ENCODE assay signal across 17 cellular contexts in genomic region chr2:159736048-159736447, GRCh38. TPM values are rescaled to one million over a fixed set of nuclear protein-coding genes. Genes with fewer than 3 reads are reported as not detected.
DNase-seq lines count a peak whose midpoint lies in the region; ATAC-seq, FAIRE-seq and TF ChIP-seq lines count a peak whose summit lies in the region.
"Had no signal": no experiment of that assay in that cellular context is flagged by ENCODE, and none has a peak within 500 bp of the region (broad histone marks: within the 10 kb centered on the region; RNA-seq: fewer than 3 reads in every experiment).

No MANE protein-coding gene starts in this region.

- no peaks in the 10 kb centered on the region for H3F3A ChIP-seq in PC-3 (ENCODE audit: low read length, unreplicated experiment)

- TF ChIP-seq CTCF in HepG2 (CRISPR knock-in tag; IDR thresholded peaks at IDR 0.05) (no peak), right lobe of liver (IDR thresholded peaks at IDR 0.05) (no peak), PC-3 (conservative IDR thresholded peaks at IDR 0.05; ENCODE audit: low read depth, low read length) (no peak), choroid plexus epithelial cell (conservative IDR thresholded peaks at IDR 0.05; ENCODE audit: low read depth, low read length) (no peak), psoas muscle (IDR thresholded peaks at IDR 0.05) (no peak)

- peaks cover 40 to 80% of the 10 kb centered on the region in 2 experiments for H3K36me3 ChIP-seq in HepG2 (replicated peaks in 1 of 2; ENCODE audit: control insufficient read depth in 1 of 2, insufficient read depth in 2 of 2, low read length in 2 of 2)
- H3K36me3 ChIP-seq in right lobe of liver = peaks cover 2 to 32% (median 13%) of the 10 kb centered on the region in 4 donors
- H3K36me3 ChIP-seq in PC-3 (ENCODE audit: low read depth, low read length) = peaks cover 58% of the 10 kb centered on the region
- H3K36me3 ChIP-seq in psoas muscle (ENCODE audit: insufficient read depth in 1 of 2, low read depth in 1 of 2) = peaks cover 0 to 88% of the 10 kb centered on the region in 2 donors

- peak; percentile 28 for FAIRE-seq in HepG2 (lab: Jason Lieb, UNC)

- TF ChIP-seq EP300 in HepG2 (IDR thresholded peaks at IDR 0.05; ENCODE audit: low read depth in 2 of 2, low read length in 2 of 2) = no peak
- no peak for TF ChIP-seq EP300 in HepG2 (CRISPR knock-in tag; IDR thresholded peaks at IDR 0.05; ENCODE audit: borderline replicate concordance)

- H3K4me1 ChIP-seq in HepG2 (ENCODE audit: insufficient read depth, low read length) (no peaks in the 10 kb centered on the region), right lobe of liver (no peaks in the 10 kb centered on the region), PC-3 (ENCODE audit: insufficient read depth, low read length) (no peaks in the 10 kb centered on the region; the same call in 1 of the 2 replicates), psoas muscle (peaks cover 20% of the 10 kb centered on the region)
- H3K4me1 ChIP-seq: BE2C had no signal

- no peaks in the 10 kb centered on the region for H3K9me2 ChIP-seq in PC-3 (replicated peaks; ENCODE audit: low read length)

- TF ChIP-seq POLR2A in HepG2 (IDR thresholded peaks at IDR 0.05; ENCODE audit: insufficient read depth in 1 of 2, low read depth in 2 of 2, low read length in 2 of 2) = no peak
- TF ChIP-seq POLR2A in right lobe of liver (IDR thresholded peaks at IDR 0.05) = no peak

- H3K27ac ChIP-seq in HepG2 (ENCODE audit: extremely low read length, insufficient read depth, low read length) = no peak overlapping the region
- no peak overlapping the region for H3K27ac ChIP-seq in right lobe of liver
- H3K27ac ChIP-seq in PC-3 (ENCODE audit: low read length) = no peak overlapping the region
- peak overlapping the region; percentile 24 for H3K27ac ChIP-seq in psoas muscle

- TF ChIP-seq RAD21 in HepG2 (CRISPR knock-in tag; IDR thresholded peaks at IDR 0.05) = no peak

- H3K79me2 ChIP-seq in HepG2 (ENCODE audit: insufficient read depth, low read length) (peaks cover 78% of the 10 kb centered on the region), PC-3 (ENCODE audit: low read length) (peaks cover 89% of the 10 kb centered on the region)

- H3K9ac ChIP-seq in HepG2 (ENCODE audit: insufficient read depth, low read depth, low read length) (no peak overlapping the region), PC-3 (ENCODE audit: low read length) (no peak overlapping the region)

- H3K4me3 ChIP-seq in HepG2 (replicated peaks in 1 of 3; ENCODE audit: insufficient read depth in 1 of 3, low read depth in 2 of 3, low read length in 3 of 3) = no peak overlapping the region
- no peak overlapping the region for H3K4me3 ChIP-seq in right lobe of liver
- no peak overlapping the region for H3K4me3 ChIP-seq in PC-3 (ENCODE audit: low read length)
- H3K4me3 ChIP-seq in choroid plexus epithelial cell (ENCODE audit: low read depth, low read length) = no peak overlapping the region
- H3K4me3 ChIP-seq in psoas muscle = no peak overlapping the region

- DNase-seq in HepG2 (ENCODE audit: low spot score) (no peak), right lobe of liver (no peak), PC-3 (no peak), choroid plexus epithelial cell (ENCODE audit: low read depth) (peak; percentile 33), psoas muscle (no peak), mesenteric fat pad (ENCODE audit: low spot score) (no peak)
- DNase-seq: activated CD4-positive, alpha-beta memory T cell treated with anti-CD3 and anti-CD28 coated beads for 36 hours; activated gamma-delta T cell; BE2C; DMS 273 treated with DMSO at 0.1 percent for 48 hours; glutamatergic neuron; immature natural killer cell; NCI-H2081; NCI-H69 had no signal

- 85% methylated on average over 3 of the region's 3 CpGs for WGBS in HepG2 (ENCODE audit: low lambda C conversion rate)
- WGBS in right lobe of liver (ENCODE audit: insufficient coverage, low coverage, low lambda C conversion rate, missing lambda C conversion rate) = 64% methylated on average over 3 of the region's 3 CpGs
- WGBS in psoas muscle, 3 donors = 76 to 84% (median 78%) methylated on average over 3 of the region's 3 CpGs

- H4K20me1 ChIP-seq in HepG2 (ENCODE audit: insufficient read depth, low read length) (peaks cover 43% of the 10 kb centered on the region), PC-3 (ENCODE audit: low read length) (peaks cover 48% of the 10 kb centered on the region)

- H3K4me2 ChIP-seq in HepG2 (ENCODE audit: low read depth, low read length) (no peak overlapping the region), PC-3 (ENCODE audit: low read length) (no peak overlapping the region)

- POLR2A ChIA-PET in HepG2 (lab: Yijun Ruan, JAX) = interaction anchor here (2.1 kb wide), 1 partner anchor 24 kb away, joined by 5 read pairs; the partner anchor contains the start of gene MARCHF7
- POLR2A ChIA-PET in PC-3 (lab: Charles Lee; ENCODE audit: unreplicated experiment) = no interaction called here

- H2AFZ ChIP-seq in HepG2 (ENCODE audit: low read length) = no peak overlapping the region
- H2AFZ ChIP-seq in PC-3 (ENCODE audit: low read length) = no peak overlapping the region

- H3K27me3 ChIP-seq in HepG2 (ENCODE audit: control insufficient read depth in 1 of 2, insufficient read depth in 2 of 2, low read length in 2 of 2) = no peaks in the 10 kb centered on the region
- no peaks in the 10 kb centered on the region for H3K27me3 ChIP-seq in right lobe of liver
- H3K27me3 ChIP-seq in PC-3 (ENCODE audit: low read length) = no peaks in the 10 kb centered on the region
- no peaks in the 10 kb centered on the region for H3K27me3 ChIP-seq in psoas muscle (ENCODE audit: insufficient read depth in 3 of 3, low read length in 2 of 3)
- H3K27me3 ChIP-seq: BE2C had no signal

- intact Hi-C loops in HepG2 (cut with micrococcal nuclease; ENCODE audit: unreplicated experiment) (no loop called here), right lobe of liver (cut with DNase I) (no loop called here), PC-3 (cut with micrococcal nuclease) (no loop called here), psoas muscle (cut with DNase I) (no loop called here)

- in situ Hi-C loops in HepG2 (cut with HindIII; ENCODE audit: extremely low pct_ligation_motif_present, low pct_unique_long_range_greater_than_20kb) = no loop called here

- CTCF ChIA-PET in HepG2 (lab: Yijun Ruan, JAX; ENCODE audit: low intra/inter-chr PET ratio, low total read pairs) (no interaction called here), PC-3 (lab: Charles Lee) (no interaction called here)

- H3K9me3 ChIP-seq in HepG2 (ENCODE audit: low read length) (no peaks in the 10 kb centered on the region), right lobe of liver (no peaks in the 10 kb centered on the region), PC-3 (ENCODE audit: low read length) (no peaks in the 10 kb centered on the region), psoas muscle (no peaks in the 10 kb centered on the region)
- H3K9me3 ChIP-seq: BE2C had no signal

- ATAC-seq in HepG2 = no peak
- ATAC-seq in right lobe of liver = no peak
- ATAC-seq in PC-3 = peak; percentile 43
- no peak for ATAC-seq in psoas muscle
- no peak for ATAC-seq in HG03139 (IDR thresholded peaks at IDR 0.05; ENCODE audit: unreplicated experiment)
- no peak for ATAC-seq in HG03520 (IDR thresholded peaks at IDR 0.05; ENCODE audit: unreplicated experiment)
- ATAC-seq: SK-N-SH treated with all-trans-retinoic acid at 6 μM for 48 hours had no signal

- BruUV-seq in HepG2 (replicated peaks; lab: Mats Ljungman, UMichigan) = no TSS peak
- no TSS peak for BruUV-seq in PC-3 (replicated peaks; lab: Mats Ljungman, UMichigan)

TF ChIP-seq in HepG2, 621 proteins besides CTCF, POLR2A, EP300 and RAD21 (continues in another document):
- TF ChIP-seq NFE2L2 (IDR thresholded peaks at IDR 0.05; ENCODE audit: low read length) (peak; percentile 88), DR1 (CRISPR knock-in tag; IDR thresholded peaks at IDR 0.05) (no peak), HCFC1 (IDR thresholded peaks at IDR 0.05; ENCODE audit: low read depth, low read length) (no peak), ZNF577 (CRISPR knock-in tag; IDR thresholded peaks at IDR 0.05; ENCODE audit: borderline replicate concordance, low read depth) (no peak), RFX1 (IDR thresholded peaks at IDR 0.05) (no peak)

RNA-seq across cellular contexts. Expression of gene MARCHF7, which starts 23.7 kb away (rescaled TPM):
- 88.5 and 156 TPM in 2 replicates for total RNA-seq in HepG2 (2016; rRNA removed; fragmentation: Illumina TruSeq; extraction: Trizol)
- 27.0 and 32.4 TPM in 2 replicates for total RNA-seq in HepG2 (2016; cell fraction: cytosol; rRNA removed; fragmentation: Illumina TruSeq; extraction: Trizol; ENCODE audit: low read depth)
- 91.7 and 146 TPM in 2 replicates for total RNA-seq in HepG2 (2016; cell fraction: insoluble cytoplasmic fraction; rRNA removed; fragmentation: Illumina TruSeq; extraction: Trizol)
- total RNA-seq in HepG2 (2016; cell fraction: membrane; rRNA removed; fragmentation: Illumina TruSeq; extraction: Trizol) = 57.4 and 74.7 TPM in 2 replicates
- 74.2 and 77.1 TPM in 2 replicates for total RNA-seq in HepG2 (2016; cell fraction: nucleus; rRNA removed; fragmentation: Illumina TruSeq; extraction: Trizol)
- polyA plus RNA-seq in HepG2 (2011; rRNA removed) = 32.8 and 33.2 TPM in 2 replicates
- polyA plus RNA-seq in HepG2 (2011; cell fraction: cytosol; rRNA removed) = 13.5 and 21.8 TPM in 2 replicates
- 19.1 and 33.0 TPM in 2 replicates for polyA plus RNA-seq in HepG2 (2011; cell fraction: nucleus; rRNA removed)
- polyA plus RNA-seq in HepG2 (2012) = 47.2 and 54.7 TPM in 2 replicates
- 3.1 and 4.7 TPM in 2 replicates for polyA plus RNA-seq in HepG2 (2016; cell fraction: cytosol; fragmentation: Illumina TruSeq; extraction: Trizol; ENCODE audit: low read depth)
- polyA plus RNA-seq in HepG2 (2016; cell fraction: insoluble cytoplasmic fraction; fragmentation: Illumina TruSeq; extraction: Trizol; ENCODE audit: low read depth) = 124 and 129 TPM in 2 replicates
- polyA plus RNA-seq in HepG2 (2016; cell fraction: membrane; fragmentation: Illumina TruSeq; extraction: Trizol; ENCODE audit: low read depth) = 12.6 and 14.7 TPM in 2 replicates
- 114 and 121 TPM in 2 replicates for polyA plus RNA-seq in HepG2 (2016; cell fraction: nucleus; fragmentation: Illumina TruSeq; extraction: Trizol; ENCODE audit: insufficient read depth, low read depth)
- 14.0 and 17.7 TPM in 2 replicates for polyA minus RNA-seq in HepG2 (2011; rRNA and poly(A)+ RNA removed; ENCODE audit: low replicate concordance)
- 43.7 and 49.3 TPM in 2 replicates for polyA minus RNA-seq in HepG2 (2011; cell fraction: cytosol; rRNA and poly(A)+ RNA removed)
- polyA minus RNA-seq in HepG2 (2011; cell fraction: nucleus; rRNA and poly(A)+ RNA removed) = 104 and 120 TPM in 2 replicates
- 10 to 100 TPM; 20.1 to 41.2 (median 29.8) TPM for total RNA-seq in right lobe of liver
- total RNA-seq in PC-3 (2014; rRNA removed) = 53.2 and 84.3 TPM in 2 replicates
- total RNA-seq in psoas muscle = 100 to 1,000 TPM in 1 of 4 donors, 10 to 100 TPM in 3; 72.6 to 104 (median 89.0) TPM
- polyA plus RNA-seq in psoas muscle = 10 to 100 TPM; 51.2 to 97.7 (median 58.6) TPM
- 72.5 TPM for total RNA-seq in mesenteric fat pad
